ENCODE assay signal across 1 cellular context in genomic region chr9:130729145-130729544, GRCh38.
TF ChIP-seq lines count a peak whose summit lies in the region.

No MANE protein-coding gene starts in this region.

TF ChIP-seq in HEK293, 187 proteins besides CTCF, POLR2A, EP300 and RAD21 (continued from another document):
- TF ChIP-seq ZEB2 (tag by site-specific recombination; IDR thresholded peaks at IDR 0.05) (no peak), ZNF518A (tag by site-specific recombination; conservative IDR thresholded peaks at IDR 0.05; ENCODE audit: low read depth) (no peak), ZNF692 (tag by site-specific recombination; IDR thresholded peaks at IDR 0.05) (no peak)
